ENCODE assay signal across 33 cellular contexts in the genomic region with DNA sequence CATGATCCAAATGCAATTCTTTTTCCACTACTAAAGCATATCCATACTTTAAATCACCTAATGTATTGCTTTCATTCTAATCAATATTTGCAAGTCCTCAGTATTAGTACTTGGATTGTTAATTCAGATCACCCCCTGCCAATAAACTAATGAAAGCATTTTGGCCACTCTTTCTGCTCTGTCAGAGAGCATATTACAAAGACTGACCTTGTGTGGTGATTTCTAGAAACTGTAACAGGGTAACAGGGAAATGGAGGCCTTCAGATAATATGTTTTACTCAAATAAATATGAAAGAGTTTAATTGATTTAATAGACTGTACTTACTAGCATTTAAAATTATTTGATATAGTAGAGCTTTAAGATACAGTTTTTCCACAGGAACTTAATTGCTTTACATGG.
"Had no signal": no experiment of that assay in that cellular context is flagged by ENCODE, and none has a peak within 500 bp of the region (broad histone marks: within the 10 kb centered on the region; RNA-seq: fewer than 3 reads in every experiment).

No MANE protein-coding gene starts in this region.

- H3K36me3 ChIP-seq: brain microvascular endothelial cell, Peyer's patch, WERI-Rb-1 had no signal

- H3K9me3 Mint-ChIP-seq: activated naive CD8-positive, alpha-beta T cell treated with anti-CD3 and anti-CD28 coated beads for 36 hours had no signal

- H3K27me3 Mint-ChIP-seq: activated CD4-positive, alpha-beta memory T cell treated with anti-CD3 and anti-CD28 coated beads, Interleukin-2, amount 10 ng/mL, durations not matched to agents 7 days and 5 days; activated CD8-positive, alpha-beta memory T cell treated with anti-CD3 and anti-CD28 coated beads, Interleukin-2, amount 10 ng/mL, durations not matched to agents 7 days and 5 days; activated naive CD8-positive, alpha-beta T cell treated with anti-CD3 and anti-CD28 coated beads for 36 hours had no signal

- H3K9me3 ChIP-seq: Peyer's patch had no signal

- H3K27ac Mint-ChIP-seq: activated CD4-positive, alpha-beta memory T cell treated with anti-CD3 and anti-CD28 coated beads, Interleukin-2, amount 10 ng/mL, durations not matched to agents 7 days and 5 days; activated CD8-positive, alpha-beta memory T cell treated with anti-CD3 and anti-CD28 coated beads, Interleukin-2, amount 10 ng/mL, durations not matched to agents 7 days and 5 days; activated naive CD8-positive, alpha-beta T cell treated with anti-CD3 and anti-CD28 coated beads for 36 hours had no signal

- H3K4me3 ChIP-seq: Peyer's patch had no signal

- H3K4me3 Mint-ChIP-seq: activated CD4-positive, alpha-beta memory T cell treated with anti-CD3 and anti-CD28 coated beads, Interleukin-2, amount 10 ng/mL, durations not matched to agents 7 days and 5 days; activated CD8-positive, alpha-beta memory T cell treated with anti-CD3 and anti-CD28 coated beads, Interleukin-2, amount 10 ng/mL, durations not matched to agents 7 days and 5 days; activated naive CD8-positive, alpha-beta T cell treated with anti-CD3 and anti-CD28 coated beads for 36 hours had no signal

- H3K4me1 ChIP-seq: Peyer's patch had no signal

- H3K4me1 Mint-ChIP-seq: activated CD4-positive, alpha-beta memory T cell treated with anti-CD3 and anti-CD28 coated beads, Interleukin-2, amount 10 ng/mL, durations not matched to agents 7 days and 5 days; activated CD8-positive, alpha-beta memory T cell treated with anti-CD3 and anti-CD28 coated beads, Interleukin-2, amount 10 ng/mL, durations not matched to agents 7 days and 5 days; activated naive CD8-positive, alpha-beta T cell treated with anti-CD3 and anti-CD28 coated beads for 36 hours had no signal

- H3K36me3 Mint-ChIP-seq: activated CD8-positive, alpha-beta memory T cell treated with anti-CD3 and anti-CD28 coated beads, Interleukin-2, amount 10 ng/mL, durations not matched to agents 7 days and 5 days; activated naive CD8-positive, alpha-beta T cell treated with anti-CD3 and anti-CD28 coated beads for 36 hours had no signal

- ATAC-seq: activated CD8-positive, alpha-beta memory T cell treated with anti-CD3 and anti-CD28 coated beads, Interleukin-2, amount 10 ng/mL, durations not matched to agents 7 days and 5 days; Right ventricle myocardium inferior had no signal

- H3K27me3 ChIP-seq: brain microvascular endothelial cell, Peyer's patch had no signal

- H3K27ac ChIP-seq: brain microvascular endothelial cell, Peyer's patch, RWPE1, WERI-Rb-1 had no signal

- DNase-seq: activated CD4-positive, alpha-beta memory T cell treated with anti-CD3 and anti-CD28 coated beads, Interleukin-2, amount 10 ng/mL, durations not matched to agents 7 days and 5 days; activated CD4-positive, alpha-beta T cell treated with anti-CD3 and anti-CD28 coated beads for 1 hour; activated CD4-positive, alpha-beta T cell treated with anti-CD3 and anti-CD28 coated beads for 48 hours; activated CD4-positive, CD25-positive, alpha-beta regulatory T cell; activated CD8-positive, alpha-beta memory T cell treated with anti-CD3 and anti-CD28 coated beads for 24 hours; activated CD8-positive, alpha-beta memory T cell treated with anti-CD3 and anti-CD28 coated beads, Interleukin-2, amount 10 ng/mL, durations not matched to agents 7 days and 5 days; activated CD8-positive, alpha-beta memory T cell treated with anti-CD3 and anti-CD28 coated beads, Interleukin-2, amount 50 U/mL, for 48 hours; activated effector memory CD4-positive, alpha-beta T cell treated with anti-CD3 and anti-CD28 coated beads, Interleukin-2, amount 50 U/mL, for 16 hours; activated naive CD4-positive, alpha-beta T cell; activated naive CD4-positive, alpha-beta T cell treated with anti-CD3 and anti-CD28 coated beads, Interleukin-2, amount 50 U/mL, for 16 hours; activated naive CD8-positive, alpha-beta T cell treated with anti-CD3 and anti-CD28 coated beads for 36 hours; activated T-cell treated with anti-CD3 and anti-CD28 coated beads, Interleukin-2, amount 50 U/mL, for 48 hours; amniotic stem cell; aorta; brain microvascular endothelial cell; central memory CD4-positive, alpha-beta T cell; MM.1S; MV-4-11; NCI-H1092; NCI-H1436 treated with DMSO at 0.1 percent for 48 hours; NCI-H1694 treated with DMSO at 0.1 percent for 48 hours; NCI-H2029 treated with DMSO at 0.1 percent for 48 hours; NCI-H2107; NCI-H2171; NCI-H510A; NCI-H526; NCI-H748 treated with DMSO at 0.1 percent for 48 hours; Peyer's patch; SIG-M5; T1000; WERI-Rb-1 had no signal
